In the genomic region with DNA sequence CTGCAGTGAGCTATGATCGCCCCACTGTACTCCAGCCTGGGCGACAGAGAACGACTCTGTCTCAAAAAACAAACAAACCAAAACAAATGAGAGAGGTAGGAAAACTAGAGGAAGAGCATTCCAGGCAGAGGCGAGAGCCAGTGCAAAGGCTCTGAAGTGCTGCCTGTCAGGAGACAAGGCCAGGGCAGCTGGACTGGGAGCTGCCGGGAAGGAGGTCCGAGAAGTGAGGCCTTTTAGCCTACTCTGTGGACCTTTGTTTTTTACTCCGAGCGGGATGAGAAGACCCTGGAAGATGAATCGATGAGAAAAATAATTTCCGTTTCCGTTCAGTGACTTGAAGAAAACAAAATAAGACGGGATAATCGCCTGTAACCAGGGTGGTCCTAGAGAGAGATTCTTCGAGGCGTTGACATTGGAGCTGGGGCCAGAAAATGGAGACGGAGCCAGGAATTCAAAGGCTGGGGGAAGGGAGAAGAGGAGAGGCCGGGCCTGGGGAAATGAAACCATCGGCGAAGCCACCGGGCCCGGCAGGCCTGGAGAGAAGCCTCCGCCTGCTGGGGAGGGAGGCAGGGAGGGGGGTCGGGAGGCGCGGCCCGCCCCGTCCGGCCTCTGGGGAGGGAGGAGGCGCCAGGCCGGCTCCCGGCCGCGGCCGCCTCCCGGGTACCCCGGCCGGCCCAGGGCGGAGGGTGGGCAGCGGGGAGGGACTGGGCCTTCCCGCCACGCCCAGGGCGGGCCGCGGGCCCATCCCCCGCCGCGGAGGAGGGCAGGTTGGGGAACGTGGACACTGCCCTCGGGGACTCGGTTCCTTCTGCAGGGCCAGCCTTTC, we compare ENCODE assay signal across 8 cellular contexts.
A peak's percentile ranks its signal among the peaks of the same experiment; 100 is the strongest.
DNase-seq lines count a peak whose midpoint lies in the region; ATAC-seq and TF ChIP-seq lines count a peak whose summit lies in the region.

No MANE protein-coding gene starts in this region.

- H3K27me3 ChIP-seq in HAP-1 (ENCODE audit: low read depth): no peaks in the 10 kb centered on the region

- in situ Hi-C loops in HAP-1 (cut with MboI; ENCODE audit: low sequenced_read_pairs): no loop called here

- no peaks in the 10 kb centered on the region; the same call in 1 of the 2 replicates for H3K9me3 ChIP-seq in HAP-1

- peaks cover 26% of the 10 kb centered on the region for H3K4me1 ChIP-seq in HAP-1

- no peak for ATAC-seq in GM19455 (IDR thresholded peaks at IDR 0.05; ENCODE audit: unreplicated experiment)

- no peak for TF ChIP-seq CTCF in cardiac fibroblast (IDR thresholded peaks at IDR 0.05; ENCODE audit: low read depth, low read length)

- H3K36me3 ChIP-seq in HAP-1 (replicated peaks): no peaks in the 10 kb centered on the region

- DNase-seq in DMS 273 (lab: John Stamatoyannopoulos, UW; ENCODE audit: unreplicated experiment): peak; percentile 92
- DNase-seq in HAP-1 (ENCODE audit: low spot score in 2 of 2): peak; percentile 88 to 90
- peak; percentile 82 for DNase-seq in NCI-H2029 (lab: John Stamatoyannopoulos, UW)
- DNase-seq in UCSD-AML1 (lab: John Stamatoyannopoulos, UW; ENCODE audit: unreplicated experiment): peak; percentile 87
- peak; percentile 90 to 97 for DNase-seq in cardiac fibroblast (ENCODE audit: low read depth in 2 of 2)
- peak; percentile 93 for DNase-seq in iPS-NIHi11 (ENCODE audit: low spot score)
- peak; percentile 66 for DNase-seq in skeletal muscle cell (ENCODE audit: low read depth)

- H3K4me3 ChIP-seq in HAP-1: peak overlapping the region; percentile 17
- H3K4me3 ChIP-seq in cardiac fibroblast (replicated peaks in 1 of 2; ENCODE audit: low read depth in 2 of 2, low read length in 2 of 2): peak overlapping the region; percentile 25 to 41
- H3K4me3 ChIP-seq in skeletal muscle cell (ENCODE audit: low read depth, low read length): peak overlapping the region; percentile 40
